ENCODE assay signal across 2 cellular contexts in the genomic region with DNA sequence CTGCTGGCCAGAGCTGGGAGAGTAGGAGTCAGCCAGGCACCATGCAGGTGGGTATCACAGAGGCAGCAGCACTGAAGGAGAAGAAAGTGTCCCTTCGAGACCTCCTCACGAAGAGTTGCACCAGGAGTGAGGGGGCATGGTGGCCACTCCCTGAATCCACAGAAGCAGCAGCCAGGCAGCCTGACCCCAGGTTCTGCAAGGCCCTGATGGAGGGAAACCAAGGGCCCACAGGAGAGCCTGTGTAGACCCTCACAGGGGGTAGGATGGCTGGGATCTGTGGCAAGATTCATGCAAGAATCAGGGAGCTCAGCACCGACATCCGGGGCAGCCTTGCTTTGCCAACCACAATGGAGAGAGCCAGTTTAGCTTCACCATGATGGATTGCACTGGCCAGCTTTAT.
TF ChIP-seq lines count a peak whose summit lies in the region.

No MANE protein-coding gene starts in this region.

TF ChIP-seq in IMR-90, 13 proteins besides CTCF, POLR2A, EP300 and RAD21:
- TF ChIP-seq MAZ (IDR thresholded peaks at IDR 0.05; ENCODE audit: borderline replicate concordance, low read depth, low read length): no peak
- no peak for TF ChIP-seq RCOR1 (IDR thresholded peaks at IDR 0.05; ENCODE audit: insufficient replicate concordance, low read length)
- TF ChIP-seq, protein P1, sequence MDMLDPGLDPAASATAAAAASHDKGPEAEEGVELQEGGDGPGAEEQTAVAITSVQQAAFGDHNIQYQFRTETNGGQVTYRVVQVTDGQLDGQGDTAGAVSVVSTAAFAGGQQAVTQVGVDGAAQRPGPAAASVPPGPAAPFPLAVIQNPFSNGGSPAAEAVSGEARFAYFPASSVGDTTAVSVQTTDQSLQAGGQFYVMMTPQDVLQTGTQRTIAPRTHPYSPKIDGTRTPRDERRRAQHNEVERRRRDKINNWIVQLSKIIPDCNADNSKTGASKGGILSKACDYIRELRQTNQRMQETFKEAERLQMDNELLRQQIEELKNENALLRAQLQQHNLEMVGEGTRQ (IDR thresholded peaks at IDR 0.05; ENCODE audit: low read depth, low read length): no peak
- TF ChIP-seq CEBPB (IDR thresholded peaks at IDR 0.05; ENCODE audit: low read depth, low read length): no peak
- no peak for TF ChIP-seq FOS (IDR thresholded peaks at IDR 0.05; ENCODE audit: low read depth, low read length)
- TF ChIP-seq MAFK (IDR thresholded peaks at IDR 0.05; ENCODE audit: low read depth, low read length): no peak
- TF ChIP-seq MXI1 (IDR thresholded peaks at IDR 0.05; ENCODE audit: borderline replicate concordance, low read depth, low read length): no peak
- TF ChIP-seq, protein P2, sequence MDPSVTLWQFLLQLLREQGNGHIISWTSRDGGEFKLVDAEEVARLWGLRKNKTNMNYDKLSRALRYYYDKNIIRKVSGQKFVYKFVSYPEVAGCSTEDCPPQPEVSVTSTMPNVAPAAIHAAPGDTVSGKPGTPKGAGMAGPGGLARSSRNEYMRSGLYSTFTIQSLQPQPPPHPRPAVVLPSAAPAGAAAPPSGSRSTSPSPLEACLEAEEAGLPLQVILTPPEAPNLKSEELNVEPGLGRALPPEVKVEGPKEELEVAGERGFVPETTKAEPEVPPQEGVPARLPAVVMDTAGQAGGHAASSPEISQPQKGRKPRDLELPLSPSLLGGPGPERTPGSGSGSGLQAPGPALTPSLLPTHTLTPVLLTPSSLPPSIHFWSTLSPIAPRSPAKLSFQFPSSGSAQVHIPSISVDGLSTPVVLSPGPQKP (IDR thresholded peaks at IDR 0.05; ENCODE audit: borderline replicate concordance, low read depth, low read length): no peak
- no peak for TF ChIP-seq BHLHE40 (IDR thresholded peaks at IDR 0.05; ENCODE audit: low read depth, low read length)
- no peak for TF ChIP-seq CHD1 (IDR thresholded peaks at IDR 0.05; ENCODE audit: low read depth, low read length)
- no peak for TF ChIP-seq NFE2L2 (IDR thresholded peaks at IDR 0.05; ENCODE audit: low read depth, low read length)
- TF ChIP-seq SMC3 (IDR thresholded peaks at IDR 0.05; ENCODE audit: low read depth, low read length): no peak
- no peak for TF ChIP-seq RFX5 (IDR thresholded peaks at IDR 0.05; ENCODE audit: low read depth, low read length)

TF ChIP-seq in H1, 55 proteins besides CTCF, POLR2A, EP300 and RAD21:
- TF ChIP-seq BCL11A (IDR thresholded peaks at IDR 0.05; ENCODE audit: low read depth in 2 of 2, low read length in 2 of 2) (no peak), CTBP2 (IDR thresholded peaks at IDR 0.05; ENCODE audit: borderline replicate concordance, insufficient read depth, insufficient read length, low read length) (no peak), KDM1A (IDR thresholded peaks at IDR 0.05; ENCODE audit: borderline replicate concordance, low read length) (no peak), SAP30 (IDR thresholded peaks at IDR 0.05; ENCODE audit: insufficient read depth, insufficient replicate concordance, low read length) (no peak), CBX5 (IDR thresholded peaks at IDR 0.05; ENCODE audit: low read depth, low read length) (no peak), SUZ12 (IDR thresholded peaks at IDR 0.05; ENCODE audit: low read length) (no peak), JUN (IDR thresholded peaks at IDR 0.05; ENCODE audit: low read depth, low read length) (no peak), EGR1 (IDR thresholded peaks at IDR 0.05; ENCODE audit: borderline replicate concordance, low read depth, low read length) (no peak)
- TF ChIP-seq, protein P3, sequence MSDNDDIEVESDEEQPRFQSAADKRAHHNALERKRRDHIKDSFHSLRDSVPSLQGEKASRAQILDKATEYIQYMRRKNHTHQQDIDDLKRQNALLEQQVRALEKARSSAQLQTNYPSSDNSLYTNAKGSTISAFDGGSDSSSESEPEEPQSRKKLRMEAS (IDR thresholded peaks at IDR 0.05): no peak
